Comparison of ENCODE assay signal across 2 cellular contexts in the genomic region with DNA sequence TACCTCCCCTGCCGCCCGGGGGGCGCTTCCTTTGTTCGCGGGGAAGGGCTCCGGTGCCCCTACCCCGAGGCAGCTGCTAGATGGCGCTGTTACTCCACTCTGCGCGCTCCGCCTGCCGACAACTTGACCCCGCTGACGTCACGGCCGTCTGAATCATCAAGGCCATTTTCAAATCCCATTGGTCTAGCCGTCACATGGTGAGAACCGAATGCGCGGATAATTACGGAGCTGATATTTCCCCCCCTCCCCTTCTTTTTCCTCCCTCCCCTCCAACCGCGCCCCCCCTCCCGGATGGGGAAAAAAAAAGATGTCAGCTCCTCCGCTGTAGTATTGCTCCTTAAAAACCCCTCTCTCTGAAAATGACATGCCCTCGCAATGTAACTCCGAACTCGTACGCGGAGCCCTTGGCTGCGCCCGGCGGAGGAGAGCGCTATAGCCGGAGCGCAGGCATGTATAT.
A peak's percentile ranks its signal among the peaks of the same experiment; 100 is the strongest.
TF ChIP-seq lines count a peak whose summit lies in the region.

Gene HOXC10, plus strand, starts transcription at position 246 of the 457 bp plus-strand sequence. Its CDS starts 114 bp downstream, at position 360.

TF ChIP-seq in HCT116, 20 proteins besides CTCF, POLR2A, EP300 and RAD21:
- TF ChIP-seq ATF3 (IDR thresholded peaks at IDR 0.05) (no peak), POLR2AphosphoS5 (IDR thresholded peaks at IDR 0.05; ENCODE audit: low read depth, low read length) (0 out of 2 replicates have a peak, but pooled peaks have one; percentile 39), CBX3 (IDR thresholded peaks at IDR 0.05; ENCODE audit: low read depth) (no peak), YY1 (IDR thresholded peaks at IDR 0.05; ENCODE audit: extremely low read depth, insufficient replicate concordance, low read depth, low read length) (peak; percentile 42), EGR1 (IDR thresholded peaks at IDR 0.05; ENCODE audit: low read depth) (no peak)
- TF ChIP-seq, protein P1, sequence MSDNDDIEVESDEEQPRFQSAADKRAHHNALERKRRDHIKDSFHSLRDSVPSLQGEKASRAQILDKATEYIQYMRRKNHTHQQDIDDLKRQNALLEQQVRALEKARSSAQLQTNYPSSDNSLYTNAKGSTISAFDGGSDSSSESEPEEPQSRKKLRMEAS (IDR thresholded peaks at IDR 0.05) = no peak
TF ChIP-seq in HCT116: peak in this region for 2.

TF ChIP-seq in endothelial cell of umbilical vein, 7 proteins besides CTCF, POLR2A, EP300 and RAD21:
- TF ChIP-seq GATA2 (IDR thresholded peaks at IDR 0.05; ENCODE audit: insufficient read depth, insufficient read length, low read depth, low read length) (no peak), FOS (IDR thresholded peaks at IDR 0.05; ENCODE audit: borderline replicate concordance, insufficient read depth, low read length) (peak; percentile 58), JUN (IDR thresholded peaks at IDR 0.05; ENCODE audit: borderline replicate concordance, insufficient read depth, insufficient read length, low read depth) (peak; percentile 55), EZH2 (IDR thresholded peaks at IDR 0.05; ENCODE audit: borderline replicate concordance, low read depth, low read length, severe bottlenecking) (no peak), POLR2AphosphoS5 (IDR thresholded peaks at IDR 0.05; ENCODE audit: insufficient read depth, low read depth, low read length) (no peak), MYC (IDR thresholded peaks at IDR 0.05; ENCODE audit: low read depth, low read length) (no peak)
- TF ChIP-seq, protein P1 (IDR thresholded peaks at IDR 0.05; ENCODE audit: insufficient read depth, insufficient read length) = peak; percentile 28
